29 cellular contexts compared by ENCODE assay signal in the genomic region with DNA sequence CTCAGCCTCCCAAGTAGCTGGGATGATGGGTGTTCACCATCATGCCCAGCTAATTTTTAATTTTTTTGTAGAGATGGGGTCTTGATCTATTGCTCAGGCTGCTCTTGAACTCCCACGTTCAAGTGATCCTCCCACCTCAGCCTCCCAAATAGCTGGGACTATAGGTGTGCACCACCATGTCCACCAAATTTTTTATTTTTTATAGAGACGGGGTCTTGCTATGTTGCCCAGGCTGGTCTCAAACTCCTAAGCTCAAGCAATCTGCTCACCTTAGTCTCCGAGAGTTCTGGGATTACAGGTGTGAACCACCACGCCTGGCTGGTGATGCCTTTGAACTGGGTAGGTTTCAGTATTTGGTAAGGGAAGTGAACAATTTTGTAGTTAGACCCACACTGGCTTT. TPM values are rescaled to one million over a fixed set of nuclear protein-coding genes. Genes with fewer than 3 reads are reported as not detected.
DNase-seq lines count a peak whose midpoint lies in the region; ATAC-seq, FAIRE-seq and TF ChIP-seq lines count a peak whose summit lies in the region.
"Had no signal": no experiment of that assay in that cellular context is flagged by ENCODE, and none has a peak within 500 bp of the region (broad histone marks: within the 10 kb centered on the region; RNA-seq: fewer than 3 reads in every experiment).

No MANE protein-coding gene starts in this region.

- no peak for TF ChIP-seq POLR2A in A549 (IDR thresholded peaks at IDR 0.05; ENCODE audit: low read length)
- TF ChIP-seq POLR2A in H1 (IDR thresholded peaks at IDR 0.05; ENCODE audit: control extremely low read depth in 1 of 2, low read depth in 2 of 2, low read length in 2 of 2) = no peak

- H3K79me1 ChIP-seq in H1 (ENCODE audit: low read depth, low read length) = no peaks in the 10 kb centered on the region

- H2BK120ac ChIP-seq in H1 (replicated peaks; ENCODE audit: low read depth, low read length) = no peak overlapping the region

- no peak overlapping the region for H4K91ac ChIP-seq in H1 (replicated peaks; ENCODE audit: insufficient read length, low read length)

- H2AFZ ChIP-seq in H1 (ENCODE audit: low read length) = no peak overlapping the region

- no peak overlapping the region for H2BK5ac ChIP-seq in H1 (ENCODE audit: low read depth, low read length)

- H3K18ac ChIP-seq in H1 (ENCODE audit: extremely low read depth, low read length) = no peak overlapping the region

- no peak for TF ChIP-seq CTCF in A549 (IDR thresholded peaks at IDR 0.05)
- no peak for TF ChIP-seq CTCF in RWPE2 (IDR thresholded peaks at IDR 0.05; ENCODE audit: poor library complexity, severe bottlenecking)
- no peak for TF ChIP-seq CTCF in H1 (IDR thresholded peaks at IDR 0.05; ENCODE audit: control extremely low read depth in 1 of 3, insufficient read depth in 1 of 3, low read depth in 1 of 3, low read length in 3 of 3)

- 79% methylated on average over 4 of the region's 4 CpGs for WGBS in A549 (ENCODE audit: missing lambda C conversion rate)
- 86% methylated on average over 4 of the region's 4 CpGs; no CpG with 5 or more reads in 1 of the 2 experiments for WGBS in H1 (ENCODE audit: extremely low coverage in 1 of 2, insufficient coverage in 1 of 2, insufficient read length in 1 of 2, insufficient replicate concordance in 2 of 2, low coverage in 1 of 2, low lambda C conversion rate in 2 of 2, missing lambda C conversion rate in 1 of 2), 2 experiments

- no peak overlapping the region for H4K5ac ChIP-seq in H1 (ENCODE audit: insufficient read length, low read depth, low read length)

- H2BK20ac ChIP-seq in H1 (ENCODE audit: low read length) = 0 out of 2 replicates have a peak overlapping the region, but pooled peaks have one; percentile 23

- peaks cover 61% of the 10 kb centered on the region for H3K4me1 ChIP-seq in A549
- H3K4me1 ChIP-seq in RWPE2 (ENCODE audit: insufficient read depth, poor library complexity, severe bottlenecking) = peaks cover 25% of the 10 kb centered on the region
- peaks cover 0 to 12% (median 6%) of the 10 kb centered on the region in 4 experiments; a peak in 5 of 7 replicates for H3K4me1 ChIP-seq in H1 (replicated peaks in 1 of 4; ENCODE audit: control insufficient read depth in 3 of 4, insufficient read depth in 4 of 4, low read length in 3 of 4)
- H3K4me1 ChIP-seq in muscle layer of duodenum (ENCODE audit: control insufficient read depth in 1 of 2, insufficient read depth in 2 of 2, low read length in 2 of 2) = peaks cover 3 to 17% of the 10 kb centered on the region in 2 donors
- H3K4me1 ChIP-seq in effector memory CD4-positive, alpha-beta T cell (ENCODE audit: control insufficient read depth, insufficient read depth, low read length, poor library complexity, severe bottlenecking) = no peaks in the 10 kb centered on the region
- H3K4me1 ChIP-seq: gastrocnemius medialis, HAP-1 had no signal

- H3K79me2 ChIP-seq in H1 (ENCODE audit: control insufficient read depth in 1 of 2, insufficient read depth in 2 of 2, low read length in 2 of 2) = no peaks in the 10 kb centered on the region

- H3K27me3 ChIP-seq in RWPE2 (ENCODE audit: insufficient read depth, poor library complexity, severe bottlenecking) = no peaks in the 10 kb centered on the region
- H3K27me3 ChIP-seq in H1 (replicated peaks in 1 of 4; ENCODE audit: control insufficient read depth in 3 of 4, extremely low read depth in 1 of 4, insufficient read depth in 3 of 4, low read length in 3 of 4) = no peaks in the 10 kb centered on the region
- H3K27me3 ChIP-seq in muscle layer of duodenum (ENCODE audit: low read depth, low read length) = no peaks in the 10 kb centered on the region
- H3K27me3 ChIP-seq in effector memory CD4-positive, alpha-beta T cell (replicated peaks; ENCODE audit: control insufficient read depth, insufficient read depth, low read length, poor library complexity, severe bottlenecking) = no peaks in the 10 kb centered on the region

- H3K9ac ChIP-seq in H1 (replicated peaks in 1 of 4; ENCODE audit: extremely low read depth in 1 of 4, low read depth in 3 of 4, low read length in 3 of 4) = no peak overlapping the region

- H3K14ac ChIP-seq in H1 (ENCODE audit: insufficient read length) = no peak overlapping the region

- peak overlapping the region; percentile 89 for H3K4me2 ChIP-seq in A549
- no peak overlapping the region for H3K4me2 ChIP-seq in H1 (ENCODE audit: insufficient read depth in 1 of 2, low read depth in 2 of 2, low read length in 2 of 2)

- H3K23me2 ChIP-seq in H1 (ENCODE audit: low read depth, low read length) = peaks cover 2% of the 10 kb centered on the region; the same call in 1 of the 2 replicates

- no peaks in the 10 kb centered on the region for H4K20me1 ChIP-seq in H1 (replicated peaks in 1 of 2; ENCODE audit: control insufficient read depth in 1 of 2, insufficient read depth in 2 of 2, low read length in 2 of 2)

- POLR2A ChIA-PET in A549 (lab: Yijun Ruan, JAX) = interaction anchor here (0.9 to 1.3 kb wide), 4 partner anchors 13 to 45 kb away, joined by 3 to 8 read pairs (median 3); a partner anchor contains a TSS
- POLR2A ChIA-PET in H1 (lab: Charles Lee; ENCODE audit: partially characterized antibody) = no interaction called here

- CTCF ChIA-PET in A549 (lab: Yijun Ruan, JAX) = interaction anchor here (0.6 to 7.8 kb wide), 8 partner anchors 8 to 118 kb away, joined by 3 to 55 read pairs (median 4); a partner anchor contains a TSS
- CTCF ChIA-PET in H1 (lab: Charles Lee; ENCODE audit: partially characterized antibody) = interaction anchor here (0.8 to 32.9 kb wide), 3 partner anchors 11 to 36 kb away, joined by 3 to 576 read pairs (median 3); no protein-coding TSS in a partner anchor

- no peak for TF ChIP-seq RAD21 in A549 (conservative IDR thresholded peaks at IDR 0.05 in 1 of 2, IDR thresholded peaks at IDR 0.05 in 1 of 2)
- TF ChIP-seq RAD21 in H1 (IDR thresholded peaks at IDR 0.05 in 1 of 2, conservative IDR thresholded peaks at IDR 0.05 in 1 of 2; ENCODE audit: low read depth in 2 of 2, low read length in 2 of 2) = no peak

- FAIRE-seq in A549 (lab: Jason Lieb, UNC) = no peak
- no peak for FAIRE-seq in H1 (lab: Jason Lieb, UNC)
- FAIRE-seq: A204.1, G401.6 had no signal

- ATAC-seq in A549 (no peak), RWPE2 (ENCODE audit: low read depth) (no peak)
- ATAC-seq: effector memory CD8-positive, alpha-beta T cell; gastrocnemius medialis; naive thymus-derived CD8-positive, alpha-beta T cell; stimulated activated naive CD8-positive, alpha-beta T cell treated with anti-CD3 and anti-CD28 coated beads, Interleukin-15, Interleukin-2, amounts not matched to agents 100 U/mL and 50 U/mL, for 24 hours had no signal

- no peak overlapping the region for H2BK12ac ChIP-seq in H1 (ENCODE audit: low read depth, low read length)

- DNase-seq in A549 (ENCODE audit: low read depth in 1 of 2, low spot score in 1 of 2) = no peak
- no peak for DNase-seq in RWPE2 (ENCODE audit: low spot score)
- no peak for DNase-seq in H1 (ENCODE audit: low read depth in 1 of 2, low spot score in 2 of 2)
- no peak for DNase-seq in NCI-H2029 treated with DMSO at 0.1 percent for 48 hours (lab: John Stamatoyannopoulos, UW)
- DNase-seq in effector memory CD4-positive, alpha-beta T cell = no peak
- DNase-seq in DMS 273 treated with DMSO at 0.1 percent for 48 hours (lab: John Stamatoyannopoulos, UW) = no peak
- no peak for DNase-seq in SHP77 (lab: John Stamatoyannopoulos, UW)
- DNase-seq: activated effector memory CD4-positive, alpha-beta T cell treated with Interleukin-2 at 50 U/mL for 16 hours; activated naive CD8-positive, alpha-beta T cell treated with anti-CD3 and anti-CD28 coated beads, Interleukin-2, amount 10 ng/mL, durations not matched to agents 7 days and 5 days; AML-193; CD8-positive, alpha-beta memory T cell; effector memory CD8-positive, alpha-beta T cell; gastrocnemius medialis; KBM-7; MM.1S; naive thymus-derived CD8-positive, alpha-beta T cell; NCI-H2081 treated with DMSO at 0.1 percent for 48 hours; NCI-H748 treated with DMSO at 0.1 percent for 48 hours; occipital lobe; RPMI8226; stimulated activated naive CD8-positive, alpha-beta T cell treated with anti-CD3 and anti-CD28 coated beads, Interleukin-15, Interleukin-2, amounts not matched to agents 100 U/mL and 50 U/mL, for 24 hours; tibial artery had no signal

- H3K56ac ChIP-seq in H1 (replicated peaks; ENCODE audit: insufficient read length, low read depth, low read length) = no peak overlapping the region

- no peaks in the 10 kb centered on the region for H3K36me3 ChIP-seq in RWPE2 (ENCODE audit: low read depth)
- no peaks in the 10 kb centered on the region for H3K36me3 ChIP-seq in H1 (ENCODE audit: control insufficient read depth in 2 of 4, insufficient read depth in 4 of 4, low read length in 3 of 4)
- H3K36me3 ChIP-seq in muscle layer of duodenum (ENCODE audit: control insufficient read depth in 1 of 2, insufficient read depth in 2 of 2, low read length in 2 of 2) = no peaks in the 10 kb centered on the region
- H3K36me3 ChIP-seq in effector memory CD4-positive, alpha-beta T cell (ENCODE audit: control insufficient read depth, insufficient read depth, low read length) = no peaks in the 10 kb centered on the region
- H3K36me3 ChIP-seq: gastrocnemius medialis, HAP-1, tibial artery had no signal

- H3K9me3 ChIP-seq in A549 (no peaks in the 10 kb centered on the region), RWPE2 (ENCODE audit: severe bottlenecking) (no peaks in the 10 kb centered on the region), H1 (ENCODE audit: insufficient read depth in 2 of 2, low read depth in 1 of 2, low read length in 1 of 2) (no peaks in the 10 kb centered on the region), muscle layer of duodenum (ENCODE audit: control insufficient read depth in 1 of 2, low read length in 2 of 2) (no peaks in the 10 kb centered on the region)
- H3K9me3 ChIP-seq in effector memory CD4-positive, alpha-beta T cell (ENCODE audit: control insufficient read depth, low read length) = no peaks in the 10 kb centered on the region
- H3K9me3 ChIP-seq: gastrocnemius medialis, HAP-1, tibial artery had no signal

- no peak for TF ChIP-seq EP300 in A549 (IDR thresholded peaks at IDR 0.05)
- TF ChIP-seq EP300 in H1 (IDR thresholded peaks at IDR 0.05; ENCODE audit: borderline replicate concordance in 1 of 2, low read depth in 2 of 2, low read length in 2 of 2) = no peak

- H3K23ac ChIP-seq in H1 (ENCODE audit: insufficient read length) = no peak overlapping the region

- H2AK5ac ChIP-seq in H1 (ENCODE audit: low read depth, low read length) = peak overlapping the region; percentile 45; the same call in 1 of the 2 replicates

- H3K4me3 ChIP-seq in A549 = no peak overlapping the region
- H3K4me3 ChIP-seq in RWPE2 (ENCODE audit: severe bottlenecking) = no peak overlapping the region
- no peak overlapping the region for H3K4me3 ChIP-seq in H1 (ENCODE audit: extremely low read depth in 1 of 4, insufficient read depth in 2 of 4, low read depth in 3 of 4, low read length in 4 of 4)
- no peak overlapping the region for H3K4me3 ChIP-seq in muscle layer of duodenum (ENCODE audit: low read depth in 1 of 2, low read length in 2 of 2)
- H3K4me3 ChIP-seq in effector memory CD4-positive, alpha-beta T cell (ENCODE audit: insufficient read depth, low read depth, low read length, poor library complexity, severe bottlenecking) = no peak overlapping the region
- H3K4me3 ChIP-seq: gastrocnemius medialis, HAP-1, SK-N-MC, tibial artery had no signal

- H2BK15ac ChIP-seq in H1 (ENCODE audit: low read length) = peak overlapping the region; percentile 23; the same call in 1 of the 2 replicates

- H4K8ac ChIP-seq in H1 (ENCODE audit: extremely low read depth, insufficient read depth, low read length) = no peak overlapping the region

- H3K4ac ChIP-seq in H1 (replicated peaks; ENCODE audit: insufficient read length, low read depth, low read length) = no peak overlapping the region

- peak overlapping the region; percentile 91 for H3K27ac ChIP-seq in A549
- H3K27ac ChIP-seq in RWPE2 (ENCODE audit: poor library complexity, severe bottlenecking) = peak overlapping the region; percentile 35
- no peak overlapping the region for H3K27ac ChIP-seq in H1 (ENCODE audit: low read depth, low read length)
- peak overlapping the region; percentile 78 for H3K27ac ChIP-seq in muscle layer of duodenum (ENCODE audit: low read length)
- H3K27ac ChIP-seq in effector memory CD4-positive, alpha-beta T cell (ENCODE audit: insufficient read depth, low read length, poor library complexity, severe bottlenecking) = no peak overlapping the region
- H3K27ac ChIP-seq: gastrocnemius medialis, SK-N-MC, tibial artery had no signal

RNA-seq across cellular contexts. Expression of a gene that starts 30.1 kb away (rescaled TPM):
- polyA plus RNA-seq in A549 (2011; rRNA removed) (7.1 and 11.0 TPM in 2 replicates), A549 (2017; fragmentation: RNase III; extraction: RNeasy Plus Mini Kit Qiagen cat#74134 plus additional on column Dnase treatment) (5.3 to 9.2 TPM (median 5.6 TPM) in 3 replicates), H1 (2011; rRNA removed) (2.5 and 3.0 TPM in 2 replicates)
- 9.9 and 14.4 TPM in 2 replicates for polyA plus RNA-seq in A549 (2012; cell fraction: cytosol; rRNA removed)
- 15.7 and 23.4 TPM in 2 replicates for polyA plus RNA-seq in A549 (2012; cell fraction: nucleus; rRNA removed)
- 15.0 and 20.6 TPM in 2 replicates for polyA minus RNA-seq in A549 (2011; rRNA and poly(A)+ RNA removed)
- total RNA-seq in H1 (2021; fragmentation: NEBNext Ultra II Directional; extraction: Animal tissue kit (Norgen Biotek cat#: 25700)) = 1.6 and 2.1 TPM in 2 replicates
- 0.93 TPM for polyA plus RNA-seq in H1 (2011; cell fraction: cytosol; rRNA removed)
- 3.6 TPM for polyA plus RNA-seq in H1 (2011; cell fraction: nucleus; rRNA removed)
- 1.4 to 3.3 TPM (median 2.5 TPM) in 4 replicates for polyA plus RNA-seq in H1 (2012, experiment 1 of 2)
- polyA plus RNA-seq in H1 (2012, experiment 2 of 2) = 2.0 TPM
- 2.5 TPM for polyA plus RNA-seq in H1 (2013, experiment 1 of 2)
- polyA plus RNA-seq in H1 (2013, experiment 2 of 2) = 3.8 TPM
- polyA minus RNA-seq in H1 (2011; rRNA and poly(A)+ RNA removed) = 2.4 and 4.4 TPM in 2 replicates
- polyA minus RNA-seq in H1 (2011; cell fraction: cytosol; rRNA and poly(A)+ RNA removed) = 1.4 TPM
- polyA minus RNA-seq in H1 (2011; cell fraction: nucleus; rRNA and poly(A)+ RNA removed) = 0.90 TPM
- total RNA-seq: activated naive CD8-positive, alpha-beta T cell treated with anti-CD3 and anti-CD28 coated beads, Interleukin-2, amount 10 ng/mL, durations not matched to agents 7 days and 5 days; CD8-positive, alpha-beta memory T cell; left lobe of liver; mesenteric fat pad; naive thymus-derived CD8-positive, alpha-beta T cell had no signal
- polyA plus RNA-seq: CD8-positive, alpha-beta memory T cell; naive thymus-derived CD8-positive, alpha-beta T cell had no signal

RNA-seq across cellular contexts. Expression of a gene that starts 43.9 kb away (rescaled TPM):
- polyA plus RNA-seq in A549 (2011; rRNA removed) (17.9 and 18.8 TPM in 2 replicates), A549 (2017; fragmentation: RNase III; extraction: RNeasy Plus Mini Kit Qiagen cat#74134 plus additional on column Dnase treatment) (12.3 to 14.3 TPM (median 12.6 TPM) in 3 replicates), H1 (2011; rRNA removed) (1.5 and 2.1 TPM in 2 replicates)
- 9.6 and 10.2 TPM in 2 replicates for polyA plus RNA-seq in A549 (2012; cell fraction: cytosol; rRNA removed)
- 11.6 and 14.2 TPM in 2 replicates for polyA plus RNA-seq in A549 (2012; cell fraction: nucleus; rRNA removed)
- polyA minus RNA-seq in A549 (2011; rRNA and poly(A)+ RNA removed) = 6.2 and 8.9 TPM in 2 replicates
- 1.6 and 2.3 TPM in 2 replicates for total RNA-seq in H1 (2021; fragmentation: NEBNext Ultra II Directional; extraction: Animal tissue kit (Norgen Biotek cat#: 25700))
- polyA plus RNA-seq in H1 (2011; cell fraction: cytosol; rRNA removed) = 2.5 TPM
- polyA plus RNA-seq in H1 (2011; cell fraction: nucleus; rRNA removed) = 2.5 TPM
- polyA plus RNA-seq in H1 (2012, experiment 1 of 2) = 3.8 to 4.3 TPM (median 4.0 TPM) in 4 replicates
- polyA plus RNA-seq in H1 (2012, experiment 2 of 2) = 0.72 TPM
- 1.6 TPM for polyA plus RNA-seq in H1 (2013, experiment 1 of 2)
- polyA plus RNA-seq in H1 (2013, experiment 2 of 2) = 1.2 TPM
- 2.0 and 3.0 TPM in 2 replicates for polyA minus RNA-seq in H1 (2011; rRNA and poly(A)+ RNA removed)
- polyA minus RNA-seq in H1 (2011; cell fraction: cytosol; rRNA and poly(A)+ RNA removed) = 1.8 TPM
- 3.1 TPM for polyA minus RNA-seq in H1 (2011; cell fraction: nucleus; rRNA and poly(A)+ RNA removed)

Comparison
In these comparisons a context has a peak if more than half of its experiments do, and no peak if none do; other contexts are left out.
1. H3K27ac ChIP-seq: peak in A549 (2 of 2), RWPE2 (single experiment) and muscle layer of duodenum (single experiment); none in H1 (single experiment) and effector memory CD4-positive, alpha-beta T cell (single experiment).